ENCODE assay signal across 9 cellular contexts in genomic region chr7:124020060-124020459, GRCh38. TPM values are rescaled to one million over a fixed set of nuclear protein-coding genes. Genes with fewer than 3 reads are reported as not detected.
"Had no signal": no experiment of that assay in that cellular context is flagged by ENCODE, and none has a peak within 500 bp of the region (broad histone marks: within the 10 kb centered on the region; RNA-seq: fewer than 3 reads in every experiment).

No MANE protein-coding gene starts in this region.

- H3K9ac ChIP-seq: GM23248 had no signal

- ATAC-seq: HCT116, HepG2 had no signal

- H3K4me3 ChIP-seq: GM23248, HAP-1 had no signal

- DNase-seq: GM23248, GOT3, H7, KBM-7 had no signal

- H3K27ac ChIP-seq: GM23248, HL-60 had no signal

- H3K36me3 ChIP-seq: HAP-1 had no signal

- H3K4me1 ChIP-seq: HAP-1 had no signal

- FAIRE-seq: HepG2 had no signal

- H3K9me3 ChIP-seq: HAP-1 had no signal

RNA-seq across cellular contexts. Expression of gene TMEM229A, which starts 12.8 kb away (rescaled TPM):
- polyA plus RNA-seq: GM23248, HepG2, IgD-negative memory B cell had no signal
